ENCODE assay signal across 29 cellular contexts in genomic region chr2:141959941-141960340, GRCh38.
"Had no signal": no experiment of that assay in that cellular context is flagged by ENCODE, and none has a peak within 500 bp of the region (broad histone marks: within the 10 kb centered on the region; RNA-seq: fewer than 3 reads in every experiment).

No MANE protein-coding gene starts in this region.

- DNase-seq: activated B cell treated with CpG ODN at 0.5 μM for 24 hours; activated CD4-positive, alpha-beta T cell treated with anti-CD3 and anti-CD28 coated beads for 48 hours; activated CD4-positive, alpha-beta T cell treated with anti-CD3 and anti-CD28 coated beads, Interleukin-2, amount 50 U/mL, for 1 hour; activated CD4-positive, alpha-beta T cell treated with anti-CD3 and anti-CD28 coated beads, Interleukin-2, amount 50 U/mL, for 48 hours; activated CD8-positive, alpha-beta memory T cell treated with anti-CD3 and anti-CD28 coated beads for 24 hours; activated CD8-positive, alpha-beta T cell treated with anti-CD3 and anti-CD28 coated beads for 36 hours; activated effector memory CD4-positive, alpha-beta T cell treated with anti-CD3 and anti-CD28 coated beads, Interleukin-2, amount 50 U/mL, for 16 hours; activated naive CD4-positive, alpha-beta T cell treated with anti-CD3 and anti-CD28 coated beads for 36 hours; activated naive CD8-positive, alpha-beta T cell treated with anti-CD3 and anti-CD28 coated beads for 36 hours; activated naive CD8-positive, alpha-beta T cell treated with anti-CD3 and anti-CD28 coated beads, Interleukin-2, amount 50 U/mL, for 24 hours; activated T-cell treated with anti-CD3 and anti-CD28 coated beads, Interleukin-2, amount 50 U/mL, for 48 hours; adrenal gland; amygdala; aorta; body of pancreas; caudate nucleus; cortex of kidney; dermis blood vessel endothelial cell; effector memory CD4-positive, alpha-beta T cell; endodermal cell; foreskin fibroblast; head of caudate nucleus; T-helper 1 cell; T-helper 17 cell; T1000; WERI-Rb-1 had no signal

- H3K27me3 ChIP-seq: adrenal gland, body of pancreas had no signal

- H3K4me3 ChIP-seq: adrenal gland, body of pancreas had no signal

- H3K36me3 ChIP-seq: adrenal gland, WERI-Rb-1 had no signal

- FAIRE-seq: colon had no signal

- H3K9me3 ChIP-seq: adrenal gland, body of pancreas had no signal

- H3K4me1 ChIP-seq: adrenal gland, body of pancreas had no signal

- H3K27ac ChIP-seq: adrenal gland, body of pancreas, WERI-Rb-1 had no signal

- ATAC-seq: activated CD4-positive, CD25-positive, alpha-beta regulatory T cell treated with anti-CD3 and anti-CD28 coated beads, Interleukin-2, amount 50 U/mL, for 24 hours; activated CD8-positive, alpha-beta T cell treated with anti-CD3 and anti-CD28 coated beads for 36 hours; activated naive CD8-positive, alpha-beta T cell treated with anti-CD3 and anti-CD28 coated beads, Interleukin-2, amount 50 U/mL, for 24 hours; body of pancreas; esophagus mucosa; T-helper 17 cell had no signal
